ENCODE assay signal across 8 cellular contexts in genomic region chr7:28272461-28272877, GRCh38.
A peak's percentile ranks its signal among the peaks of the same experiment; 100 is the strongest.
DNase-seq lines count a peak whose midpoint lies in the region; ATAC-seq, FAIRE-seq and TF ChIP-seq lines count a peak whose summit lies in the region.

No MANE protein-coding gene starts in this region.

- CTCF ChIA-PET in CD8-positive, alpha-beta T cell (lab: Charles Lee): interaction anchor here (0.7 kb wide), 1 partner anchor 293 kb away, joined by 3 read pairs; no protein-coding TSS in a partner anchor
- CTCF ChIA-PET in endothelial cell of umbilical vein (lab: Charles Lee): no interaction called here

- dilution Hi-C loops in endothelial cell of umbilical vein (cut with MboI; ENCODE audit: extremely low pct_ligation_motif_present, low sequenced_read_pairs): no loop called here

- TF ChIP-seq CTCF in CD8-positive, alpha-beta T cell (IDR thresholded peaks at IDR 0.05): peak; percentile 45
- TF ChIP-seq CTCF in endothelial cell of umbilical vein (IDR thresholded peaks at IDR 0.05; ENCODE audit: extremely low read depth in 1 of 2, insufficient read depth in 1 of 2, low read depth in 1 of 2, low read length in 2 of 2) (peak; percentile 46 to 54), mesothelial cell of epicardium (IDR thresholded peaks at IDR 0.05; ENCODE audit: unreplicated experiment) (peak; percentile 32), thoracic aorta (IDR thresholded peaks at IDR 0.05) (peak; percentile 27)

- DNase-seq in CD8-positive, alpha-beta T cell: peak in 4 of 7 experiments; percentile 23 to 55 (median 35)
- DNase-seq in HS-5 (ENCODE audit: low read depth) (peak; percentile 19), SK-N-DZ (ENCODE audit: low spot score) (peak; percentile 88), endothelial cell of umbilical vein (ENCODE audit: low read depth, low spot score) (peak; percentile 51), mesothelial cell of epicardium (ENCODE audit: low spot score in 2 of 2, unreplicated experiment in 2 of 2) (peak in 1 of 2 experiments; percentile 51), thoracic aorta (ENCODE audit: low spot score) (no peak), GDM1 (lab: John Stamatoyannopoulos, UW) (no peak)
- DNase-seq in activated T-helper 2 cell treated with anti-CD3 and anti-CD28 coated beads, Interferon-gamma antibody, Interleukin-2, Interleukin-4, amounts not matched to agents 10 μg/mL and 5 μg/mL and 100 μg/mL, durations not matched to agents 14 hours and 24 hours and 36 hours (ENCODE audit: low spot score): no peak

- no TSS peak for BruUV-seq in endothelial cell of umbilical vein (replicated peaks; lab: Mats Ljungman, UMichigan)

- no peaks in the 10 kb centered on the region for H3K79me2 ChIP-seq in endothelial cell of umbilical vein (ENCODE audit: control insufficient read depth, insufficient read depth, low read length)

- peaks cover 4% of the 10 kb centered on the region for H3K9me3 Mint-ChIP-seq in CD8-positive, alpha-beta T cell
- peaks cover 11% of the 10 kb centered on the region for H3K9me3 Mint-ChIP-seq in mesothelial cell of epicardium
- H3K9me3 Mint-ChIP-seq in activated T-helper 2 cell treated with anti-CD3 and anti-CD28 coated beads, Interferon-gamma antibody, Interleukin-2, Interleukin-4, amounts not matched to agents 10 μg/mL and 5 μg/mL and 100 μg/mL, durations not matched to agents 14 hours and 24 hours and 36 hours: peaks cover 8% of the 10 kb centered on the region

- intact Hi-C loops in CD8-positive, alpha-beta T cell (cut with DNase I, micrococcal nuclease): loop anchor here in 1 of 2 experiments (10.0 kb wide), 1 partner anchor 128 kb away; no protein-coding TSS in a partner anchor
- intact Hi-C loops in endothelial cell of umbilical vein (cut with micrococcal nuclease): loop anchor here (1.0 to 5.0 kb wide), 4 partner anchors 93 to 210 kb away; no protein-coding TSS in a partner anchor
- intact Hi-C loops in activated T-helper 2 cell treated with anti-CD3 and anti-CD28 coated beads, Interferon-gamma antibody, Interleukin-2, Interleukin-4, amounts not matched to agents 10 μg/mL and 5 μg/mL and 100 μg/mL, durations not matched to agents 14 hours and 24 hours and 36 hours (cut with micrococcal nuclease): no loop called here

- H3K4me3 Mint-ChIP-seq in CD8-positive, alpha-beta T cell: peak overlapping the region; percentile 49
- peak overlapping the region; percentile 61 for H3K4me3 Mint-ChIP-seq in mesothelial cell of epicardium
- H3K4me3 Mint-ChIP-seq in activated T-helper 2 cell treated with anti-CD3 and anti-CD28 coated beads, Interferon-gamma antibody, Interleukin-2, Interleukin-4, amounts not matched to agents 10 μg/mL and 5 μg/mL and 100 μg/mL, durations not matched to agents 14 hours and 24 hours and 36 hours (ENCODE audit: low read depth): no peak overlapping the region

- H3K9me1 ChIP-seq in endothelial cell of umbilical vein (replicated peaks; ENCODE audit: control insufficient read depth, extremely low read depth, insufficient read depth, low read length): no peaks in the 10 kb centered on the region

- H4K20me1 ChIP-seq in endothelial cell of umbilical vein (replicated peaks; ENCODE audit: control insufficient read depth, extremely low read depth, insufficient read depth, low read length): no peaks in the 10 kb centered on the region

- peaks cover 3% of the 10 kb centered on the region for H3K4me1 Mint-ChIP-seq in CD8-positive, alpha-beta T cell (ENCODE audit: low read depth)
- H3K4me1 Mint-ChIP-seq in mesothelial cell of epicardium: peaks cover 6% of the 10 kb centered on the region
- peaks cover 6% of the 10 kb centered on the region for H3K4me1 Mint-ChIP-seq in activated T-helper 2 cell treated with anti-CD3 and anti-CD28 coated beads, Interferon-gamma antibody, Interleukin-2, Interleukin-4, amounts not matched to agents 10 μg/mL and 5 μg/mL and 100 μg/mL, durations not matched to agents 14 hours and 24 hours and 36 hours (ENCODE audit: low read depth)

- no peak overlapping the region for H3K9ac ChIP-seq in endothelial cell of umbilical vein (replicated peaks; ENCODE audit: extremely low read depth, insufficient read depth, low read length)

- no peaks in the 10 kb centered on the region for H3K4me1 ChIP-seq in CD8-positive, alpha-beta T cell (ENCODE audit: insufficient read depth, low read length)
- H3K4me1 ChIP-seq in endothelial cell of umbilical vein (ENCODE audit: control insufficient read depth, extremely low read depth, insufficient read depth, low read length) (no peaks in the 10 kb centered on the region), thoracic aorta (ENCODE audit: control insufficient read depth in 1 of 2, low read depth in 2 of 2) (no peaks in the 10 kb centered on the region)

- TF ChIP-seq POLR2A in endothelial cell of umbilical vein (IDR thresholded peaks at IDR 0.05; ENCODE audit: low read depth, low read length): no peak

- peaks cover 24% of the 10 kb centered on the region for H3K27me3 Mint-ChIP-seq in CD8-positive, alpha-beta T cell (ENCODE audit: low read depth)
- no peaks in the 10 kb centered on the region for H3K27me3 Mint-ChIP-seq in mesothelial cell of epicardium (ENCODE audit: low read depth)
- H3K27me3 Mint-ChIP-seq in activated T-helper 2 cell treated with anti-CD3 and anti-CD28 coated beads, Interferon-gamma antibody, Interleukin-2, Interleukin-4, amounts not matched to agents 10 μg/mL and 5 μg/mL and 100 μg/mL, durations not matched to agents 14 hours and 24 hours and 36 hours (ENCODE audit: low read depth): peaks cover 29% of the 10 kb centered on the region

- no peak overlapping the region for H2AFZ ChIP-seq in endothelial cell of umbilical vein (ENCODE audit: low read depth, low read length)

- no peaks in the 10 kb centered on the region for H3K9me3 ChIP-seq in CD8-positive, alpha-beta T cell (ENCODE audit: low read length)
- H3K9me3 ChIP-seq in endothelial cell of umbilical vein (replicated peaks; ENCODE audit: control insufficient read depth, insufficient read depth, low read length): no peaks in the 10 kb centered on the region
- no peaks in the 10 kb centered on the region for H3K9me3 ChIP-seq in thoracic aorta

- peak overlapping the region; percentile 43 for H3K4me2 ChIP-seq in endothelial cell of umbilical vein (ENCODE audit: insufficient read depth, low read length)

- peak; percentile 29 for ATAC-seq in CD8-positive, alpha-beta T cell
- ATAC-seq in thoracic aorta (ENCODE audit: insufficient number of reproducible peaks, low FRiP score, low read depth): no peak

- no peak overlapping the region for H3K27ac ChIP-seq in CD8-positive, alpha-beta T cell (ENCODE audit: low read depth, low read length)
- no peak overlapping the region for H3K27ac ChIP-seq in endothelial cell of umbilical vein (ENCODE audit: insufficient read depth, low read depth, low read length)
- no peak overlapping the region for H3K27ac ChIP-seq in thoracic aorta

- no peak overlapping the region for H3K27ac Mint-ChIP-seq in CD8-positive, alpha-beta T cell
- no peak overlapping the region for H3K27ac Mint-ChIP-seq in mesothelial cell of epicardium
- H3K27ac Mint-ChIP-seq in activated T-helper 2 cell treated with anti-CD3 and anti-CD28 coated beads, Interferon-gamma antibody, Interleukin-2, Interleukin-4, amounts not matched to agents 10 μg/mL and 5 μg/mL and 100 μg/mL, durations not matched to agents 14 hours and 24 hours and 36 hours: no peak overlapping the region

- no peaks in the 10 kb centered on the region for H3K36me3 ChIP-seq in CD8-positive, alpha-beta T cell (ENCODE audit: insufficient read depth, low read length)
- H3K36me3 ChIP-seq in endothelial cell of umbilical vein (ENCODE audit: control insufficient read depth in 2 of 2, extremely low read depth in 1 of 2, insufficient read depth in 2 of 2, low read length in 2 of 2) (no peaks in the 10 kb centered on the region), thoracic aorta (no peaks in the 10 kb centered on the region)

- no peaks in the 10 kb centered on the region for H3K36me3 Mint-ChIP-seq in CD8-positive, alpha-beta T cell
- H3K36me3 Mint-ChIP-seq in mesothelial cell of epicardium: no peaks in the 10 kb centered on the region
- no peaks in the 10 kb centered on the region for H3K36me3 Mint-ChIP-seq in activated T-helper 2 cell treated with anti-CD3 and anti-CD28 coated beads, Interferon-gamma antibody, Interleukin-2, Interleukin-4, amounts not matched to agents 10 μg/mL and 5 μg/mL and 100 μg/mL, durations not matched to agents 14 hours and 24 hours and 36 hours (ENCODE audit: low read depth)

- peaks cover 5% of the 10 kb centered on the region for H3K27me3 ChIP-seq in CD8-positive, alpha-beta T cell (ENCODE audit: insufficient read depth, low read length)
- peaks cover 3 to 6% of the 10 kb centered on the region in 2 experiments for H3K27me3 ChIP-seq in endothelial cell of umbilical vein (ENCODE audit: control insufficient read depth in 2 of 2, insufficient read depth in 2 of 2, low read length in 2 of 2)
- no peaks in the 10 kb centered on the region for H3K27me3 ChIP-seq in thoracic aorta (replicated peaks; ENCODE audit: insufficient read depth)

- POLR2A ChIA-PET in CD8-positive, alpha-beta T cell (lab: Charles Lee): no interaction called here
- POLR2A ChIA-PET in endothelial cell of umbilical vein (lab: Charles Lee): no interaction called here

- no peak overlapping the region for H3K4me3 ChIP-seq in CD8-positive, alpha-beta T cell (ENCODE audit: low read depth, low read length)
- no peak overlapping the region for H3K4me3 ChIP-seq in endothelial cell of umbilical vein (replicated peaks in 1 of 3; ENCODE audit: insufficient read depth in 1 of 3, low read depth in 1 of 3, low read length in 3 of 3)
- H3K4me3 ChIP-seq in thoracic aorta: no peak overlapping the region

- FAIRE-seq in endothelial cell of umbilical vein (lab: Jason Lieb, UNC): no peak

TF ChIP-seq in endothelial cell of umbilical vein, 7 proteins besides CTCF, POLR2A, EP300 and RAD21:
- TF ChIP-seq FOS (IDR thresholded peaks at IDR 0.05; ENCODE audit: borderline replicate concordance, insufficient read depth, low read length): no peak
- TF ChIP-seq JUN (IDR thresholded peaks at IDR 0.05; ENCODE audit: borderline replicate concordance, insufficient read depth, insufficient read length, low read depth): no peak
- TF ChIP-seq, protein P1, sequence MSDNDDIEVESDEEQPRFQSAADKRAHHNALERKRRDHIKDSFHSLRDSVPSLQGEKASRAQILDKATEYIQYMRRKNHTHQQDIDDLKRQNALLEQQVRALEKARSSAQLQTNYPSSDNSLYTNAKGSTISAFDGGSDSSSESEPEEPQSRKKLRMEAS (IDR thresholded peaks at IDR 0.05; ENCODE audit: insufficient read depth, insufficient read length): no peak
- TF ChIP-seq MYC (IDR thresholded peaks at IDR 0.05; ENCODE audit: low read depth, low read length): no peak
- no peak for TF ChIP-seq POLR2AphosphoS5 (IDR thresholded peaks at IDR 0.05; ENCODE audit: insufficient read depth, low read depth, low read length)
- no peak for TF ChIP-seq GATA2 (IDR thresholded peaks at IDR 0.05; ENCODE audit: insufficient read depth, insufficient read length, low read depth, low read length)
- no peak for TF ChIP-seq EZH2 (IDR thresholded peaks at IDR 0.05; ENCODE audit: borderline replicate concordance, low read depth, low read length, severe bottlenecking)

Comparison
In these comparisons a context has a peak if more than half of its experiments do, and no peak if none do; other contexts are left out.
1. DNase-seq: peak in CD8-positive, alpha-beta T cell (4 of 7), HS-5 (single experiment), SK-N-DZ (single experiment) and endothelial cell of umbilical vein (single experiment); none in thoracic aorta (single experiment), GDM1 (single experiment) and activated T-helper 2 cell treated with anti-CD3 and anti-CD28 coated beads, Interferon-gamma antibody, Interleukin-2, Interleukin-4, amounts not matched to agents 10 μg/mL and 5 μg/mL and 100 μg/mL, durations not matched to agents 14 hours and 24 hours and 36 hours (single experiment).
2. Peak in every context shown above with its lines, with median percentiles within 50 percentile points of each other: CTCF ChIP-seq.